ENCODE assay signal across 25 cellular contexts in genomic region chr10:101087965-101088364, GRCh38. TPM values are rescaled to one million over a fixed set of nuclear protein-coding genes. Genes with fewer than 3 reads are reported as not detected.
DNase-seq lines count a peak whose midpoint lies in the region; ATAC-seq, FAIRE-seq and TF ChIP-seq lines count a peak whose summit lies in the region.
"Had no signal": no experiment of that assay in that cellular context is flagged by ENCODE, and none has a peak within 500 bp of the region (broad histone marks: within the 10 kb centered on the region; RNA-seq: fewer than 3 reads in every experiment).

No MANE protein-coding gene starts in this region.

- FAIRE-seq in keratinocyte (lab: Jason Lieb, UNC), result no peak
- FAIRE-seq: A549, GM12891, GM18507, H54 had no signal

- DNase-seq in mammary epithelial cell, result no peak
- DNase-seq in breast epithelium (ENCODE audit: low spot score in 2 of 2), result no peak
- DNase-seq in NCI-H82 treated with DMSO at 0.1 percent for 48 hours (lab: John Stamatoyannopoulos, UW; ENCODE audit: unreplicated experiment), result peak; percentile 42
- DNase-seq in keratinocyte (ENCODE audit: low read depth, low spot score), result no peak
- DNase-seq in colonic mucosa, result no peak
- DNase-seq in H7, result no peak
- no peak for DNase-seq in NOMO-1 (lab: John Stamatoyannopoulos, UW; ENCODE audit: unreplicated experiment in 2 of 2)
- DNase-seq: 8988T; ACHN; AML-193; C1 segment of cervical spinal cord; Calu3; CD4-positive, alpha-beta memory T cell; COR-L47; DMS53; DMS79 treated with DMSO at 0.1 percent for 48 hours; GF-D8; GOT3; HCEC 1CT had no signal

- H3K27ac ChIP-seq in mammary epithelial cell (ENCODE audit: insufficient read depth, low read depth, low read length) (no peak overlapping the region), breast epithelium (no peak overlapping the region), keratinocyte (ENCODE audit: control insufficient read depth, insufficient read depth, low read length) (no peak overlapping the region), colonic mucosa (no peak overlapping the region)

- dilution Hi-C loops in mammary epithelial cell (cut with HindIII; ENCODE audit: low sequenced_read_pairs), result no loop called here
- dilution Hi-C loops in keratinocyte (cut with MboI; ENCODE audit: extremely low pct_ligation_motif_present, low sequenced_read_pairs), result no loop called here

- in situ Hi-C loops in mammary epithelial cell (cut with MboI; ENCODE audit: low sequenced_read_pairs in 2 of 2), result no loop called here

- no peaks in the 10 kb centered on the region for H3K27me3 ChIP-seq in mammary epithelial cell (ENCODE audit: insufficient read depth, low read length)
- peaks cover 0 to 77% of the 10 kb centered on the region in 2 donors for H3K27me3 ChIP-seq in breast epithelium
- peaks cover 15% of the 10 kb centered on the region for H3K27me3 ChIP-seq in keratinocyte (ENCODE audit: control insufficient read depth, extremely low read depth, insufficient read depth, low read length)
- H3K27me3 ChIP-seq in colonic mucosa, result peaks cover 13% of the 10 kb centered on the region
- no peaks in the 10 kb centered on the region; the same call in 1 of the 2 replicates for H3K27me3 ChIP-seq in H7 (ENCODE audit: control insufficient read depth, insufficient read depth, low read length)

- H3K4me1 ChIP-seq in mammary epithelial cell (ENCODE audit: insufficient read depth, low read length) (peaks cover 23% of the 10 kb centered on the region), breast epithelium (no peaks in the 10 kb centered on the region), keratinocyte (ENCODE audit: control insufficient read depth, extremely low read depth, insufficient read depth, low read length) (peaks cover 26% of the 10 kb centered on the region), colonic mucosa (no peaks in the 10 kb centered on the region)

- H4K20me1 ChIP-seq in mammary epithelial cell (ENCODE audit: insufficient read depth, low read length), result no peaks in the 10 kb centered on the region
- no peaks in the 10 kb centered on the region for H4K20me1 ChIP-seq in keratinocyte (ENCODE audit: control insufficient read depth, extremely low read depth, insufficient read depth, low read length)

- H3K4me2 ChIP-seq in mammary epithelial cell (ENCODE audit: insufficient read depth, low read depth, low read length), result no peak overlapping the region
- H3K4me2 ChIP-seq in keratinocyte (ENCODE audit: control insufficient read depth, extremely low read depth, insufficient read depth, low read depth, low read length), result peak overlapping the region; percentile 12
- H3K4me2 ChIP-seq: A549 had no signal

- peak; percentile 35 for ATAC-seq in SK-N-SH treated with all-trans-retinoic acid at 6 μM for 48 hours
- ATAC-seq: A549 had no signal

- CTCF ChIA-PET in mammary epithelial cell (lab: Charles Lee; ENCODE audit: low non-redundant PET), result no interaction called here

- TF ChIP-seq CTCF in mammary epithelial cell (conservative IDR thresholded peaks at IDR 0.05 in 1 of 2, IDR thresholded peaks at IDR 0.05 in 1 of 2; ENCODE audit: extremely low read depth in 1 of 2, insufficient read depth in 1 of 2, low read depth in 1 of 2, low read length in 2 of 2) (no peak), breast epithelium (IDR thresholded peaks at IDR 0.05) (no peak), keratinocyte (optimal IDR thresholded peaks at IDR 0.05 in 1 of 3, IDR thresholded peaks at IDR 0.05 in 1 of 3, conservative IDR thresholded peaks at IDR 0.05 in 1 of 3; ENCODE audit: extremely low read depth in 1 of 3, insufficient read depth in 2 of 3, low read length in 3 of 3) (no peak), colonic mucosa (IDR thresholded peaks at IDR 0.05) (no peak)

- H3K9ac ChIP-seq in mammary epithelial cell (ENCODE audit: insufficient read depth, low read length) (no peak overlapping the region), keratinocyte (ENCODE audit: control insufficient read depth, extremely low read depth, insufficient read depth, low read length) (no peak overlapping the region), colonic mucosa (ENCODE audit: low read depth in 2 of 2, low read length in 2 of 2) (no peak overlapping the region)

- no peak overlapping the region for H3K4me3 ChIP-seq in mammary epithelial cell (replicated peaks in 1 of 3; ENCODE audit: insufficient read depth in 1 of 3, low read depth in 2 of 3, low read length in 3 of 3)
- H3K4me3 ChIP-seq in breast epithelium, result no peak overlapping the region
- no peak overlapping the region for H3K4me3 ChIP-seq in keratinocyte (ENCODE audit: control insufficient read depth in 2 of 3, extremely low read depth in 1 of 3, insufficient read depth in 2 of 3, low read depth in 1 of 3, low read length in 3 of 3)
- H3K4me3 ChIP-seq in colonic mucosa, result no peak overlapping the region
- no peak overlapping the region for H3K4me3 ChIP-seq in H7 (ENCODE audit: insufficient read depth, low read depth, low read length)
- H3K4me3 ChIP-seq: A549 had no signal

- peaks cover 2% of the 10 kb centered on the region for H3K9me1 ChIP-seq in keratinocyte (ENCODE audit: control insufficient read depth, extremely low read depth, insufficient read depth, low read length)

- intact Hi-C loops in mammary epithelial cell (cut with micrococcal nuclease) (no loop called here), breast epithelium (cut with DNase I; ENCODE audit: low total_unique reads) (no loop called here), colonic mucosa (cut with DNase I) (no loop called here)

- 16% methylated on average over 5 of the region's 14 CpGs for WGBS in mammary epithelial cell (ENCODE audit: low coverage, missing lambda C conversion rate)

- H2AFZ ChIP-seq in mammary epithelial cell (ENCODE audit: low read depth, low read length), result peak overlapping the region; percentile 1
- H2AFZ ChIP-seq in keratinocyte (ENCODE audit: control insufficient read depth, low read length), result no peak overlapping the region

- H3K79me2 ChIP-seq in mammary epithelial cell (ENCODE audit: insufficient read depth, low read length), result no peaks in the 10 kb centered on the region
- H3K79me2 ChIP-seq in keratinocyte (ENCODE audit: control insufficient read depth, insufficient read depth, low read length), result no peaks in the 10 kb centered on the region

- H3K9me3 ChIP-seq in mammary epithelial cell (replicated peaks; ENCODE audit: insufficient read depth, low read length), result no peaks in the 10 kb centered on the region
- no peaks in the 10 kb centered on the region for H3K9me3 ChIP-seq in breast epithelium
- no peaks in the 10 kb centered on the region for H3K9me3 ChIP-seq in keratinocyte (ENCODE audit: control insufficient read depth, low read depth, low read length)
- no peaks in the 10 kb centered on the region for H3K9me3 ChIP-seq in colonic mucosa
- H3K9me3 ChIP-seq: A549 had no signal

- no peak for TF ChIP-seq POLR2A in breast epithelium (IDR thresholded peaks at IDR 0.05)

- no TSS peak for BruUV-seq in mammary epithelial cell (replicated peaks; lab: Mats Ljungman, UMichigan)

- no peaks in the 10 kb centered on the region for H3K36me3 ChIP-seq in mammary epithelial cell (ENCODE audit: insufficient read depth, low read length)
- no peaks in the 10 kb centered on the region for H3K36me3 ChIP-seq in breast epithelium
- no peaks in the 10 kb centered on the region for H3K36me3 ChIP-seq in keratinocyte (ENCODE audit: control insufficient read depth in 2 of 2, extremely low read depth in 1 of 2, insufficient read depth in 2 of 2, low read length in 2 of 2)
- H3K36me3 ChIP-seq in colonic mucosa, result no peaks in the 10 kb centered on the region
- no peaks in the 10 kb centered on the region for H3K36me3 ChIP-seq in H7 (replicated peaks; ENCODE audit: control insufficient read depth, insufficient read depth, low read length)

RNA-seq across cellular contexts. Expression of gene KAZALD1, which starts 26.2 kb away (rescaled TPM):
- total RNA-seq in mammary epithelial cell (1 to 10 TPM; 1.5 to 2.3 TPM), breast epithelium (1 to 10 TPM; 2.8 to 4.9 (median 4.5) TPM), colonic mucosa (10 to 100 TPM; 11.5 to 32.4 TPM)
- polyA plus RNA-seq in mammary epithelial cell (0.92 TPM), keratinocyte (0.08 to 0.18 TPM (median 0.18 TPM) in 3 replicates)
- polyA minus RNA-seq in mammary epithelial cell (not detected), keratinocyte (0.36 to 0.38 TPM in 2 of 3 replicates, not detected in the other)
- 0.40 TPM for polyA plus RNA-seq in keratinocyte (2011; ENCODE audit: low read depth)
- polyA plus RNA-seq in keratinocyte (2011; cell fraction: cytosol; rRNA removed), result 0.06 and 0.07 TPM in 2 replicates
- polyA plus RNA-seq in keratinocyte (2011; cell fraction: nucleus; rRNA removed), result 0.11 TPM in 1 of 2 replicates, not detected in the other
- polyA plus RNA-seq in keratinocyte (2012; ENCODE audit: low replicate concordance), result 0.18 and 0.72 TPM in 2 replicates
- polyA minus RNA-seq in keratinocyte (2011; cell fraction: cytosol; rRNA and poly(A)+ RNA removed), result 0.96 TPM
- not detected in 2 replicates for polyA minus RNA-seq in keratinocyte (2011; cell fraction: nucleus; rRNA and poly(A)+ RNA removed)
- total RNA-seq in H7 (2014; rRNA removed; shearing (Covaris generic)), result 11.9 and 22.0 TPM in 2 replicates
- total RNA-seq: CD4-positive, alpha-beta memory T cell had no signal
- polyA plus RNA-seq: CD4-positive, alpha-beta memory T cell had no signal

RNA-seq across cellular contexts. Expression of gene TLX1, which starts 43.1 kb away (rescaled TPM):
- total RNA-seq in mammary epithelial cell, result not detected
- polyA plus RNA-seq in mammary epithelial cell, result not detected
- polyA minus RNA-seq in mammary epithelial cell, result not detected
- total RNA-seq in breast epithelium, result not detected
- not detected in 3 replicates for polyA plus RNA-seq in keratinocyte
- polyA plus RNA-seq in keratinocyte (2011; ENCODE audit: low read depth), result not detected
- polyA plus RNA-seq in keratinocyte (2011; cell fraction: cytosol; rRNA removed), result not detected in 2 replicates
- not detected in 2 replicates for polyA plus RNA-seq in keratinocyte (2011; cell fraction: nucleus; rRNA removed)
- polyA plus RNA-seq in keratinocyte (2012; ENCODE audit: low replicate concordance), result not detected in 2 replicates
- polyA minus RNA-seq in keratinocyte, result not detected in 3 replicates
- not detected for polyA minus RNA-seq in keratinocyte (2011; cell fraction: cytosol; rRNA and poly(A)+ RNA removed)
- polyA minus RNA-seq in keratinocyte (2011; cell fraction: nucleus; rRNA and poly(A)+ RNA removed), result not detected in 2 replicates
- total RNA-seq in colonic mucosa, result under 1 TPM; 0.21 to 0.52 TPM
- total RNA-seq in H7 (2014; rRNA removed; shearing (Covaris generic)), result 0.11 TPM in 1 of 2 replicates, not detected in the other
- total RNA-seq: Calu3; CD4-positive, alpha-beta memory T cell had no signal
- polyA plus RNA-seq: BJ; CD4-positive, alpha-beta memory T cell had no signal

RNA-seq across cellular contexts. Expression of gene SFXN3, which starts 56.9 kb away (rescaled TPM):
- total RNA-seq in mammary epithelial cell (100 to 1,000 TPM in 1 of 2 donors, 10 to 100 TPM in 1; 79.4 to 102 TPM), breast epithelium (10 to 100 TPM; 63.7 to 90.4 (median 75.7) TPM), colonic mucosa (10 to 100 TPM in 1 of 2 donors, 1 to 10 TPM in 1; 8.8 to 18.1 TPM)
- polyA plus RNA-seq in mammary epithelial cell (104 TPM), keratinocyte (77.0 to 102 TPM (median 78.7 TPM) in 3 replicates)
- polyA minus RNA-seq in mammary epithelial cell (101 TPM), keratinocyte (101 to 143 TPM (median 111 TPM) in 3 replicates)
- 16.3 TPM for polyA plus RNA-seq in keratinocyte (2011; ENCODE audit: low read depth)
- 46.8 and 54.3 TPM in 2 replicates for polyA plus RNA-seq in keratinocyte (2011; cell fraction: cytosol; rRNA removed)
- 223 and 238 TPM in 2 replicates for polyA plus RNA-seq in keratinocyte (2011; cell fraction: nucleus; rRNA removed)
- 29.7 and 42.9 TPM in 2 replicates for polyA plus RNA-seq in keratinocyte (2012; ENCODE audit: low replicate concordance)
- polyA minus RNA-seq in keratinocyte (2011; cell fraction: cytosol; rRNA and poly(A)+ RNA removed), result 110 TPM
- polyA minus RNA-seq in keratinocyte (2011; cell fraction: nucleus; rRNA and poly(A)+ RNA removed), result 45.5 and 69.4 TPM in 2 replicates
- total RNA-seq in H7 (2014; rRNA removed; shearing (Covaris generic)), result 4.1 and 5.6 TPM in 2 replicates

RNA-seq across cellular contexts. Expression of gene PDZD7, which starts 57.0 kb away (rescaled TPM):
- total RNA-seq in mammary epithelial cell (1 to 10 TPM in 1 of 2 donors, under 1 TPM in 1; 0.59 to 2.7 TPM), breast epithelium (1 to 10 TPM in 1 of 3 donors, under 1 TPM in 2; 0.48 to 2.3 (median 0.66) TPM), colonic mucosa (under 1 TPM; 0.19 to 0.42 TPM)
- polyA plus RNA-seq in mammary epithelial cell (0.95 TPM), keratinocyte (0.31 to 0.54 TPM (median 0.54 TPM) in 3 replicates)
- polyA minus RNA-seq in mammary epithelial cell (0.47 TPM), keratinocyte (0.20 to 0.40 TPM in 2 of 3 replicates, not detected in the other)
- 0.10 TPM for polyA plus RNA-seq in keratinocyte (2011; ENCODE audit: low read depth)
- polyA plus RNA-seq in keratinocyte (2011; cell fraction: cytosol; rRNA removed), result 0.15 and 0.34 TPM in 2 replicates
- 1.1 and 1.2 TPM in 2 replicates for polyA plus RNA-seq in keratinocyte (2011; cell fraction: nucleus; rRNA removed)
- 0.34 and 1.0 TPM in 2 replicates for polyA plus RNA-seq in keratinocyte (2012; ENCODE audit: low replicate concordance)
- polyA minus RNA-seq in keratinocyte (2011; cell fraction: cytosol; rRNA and poly(A)+ RNA removed), result not detected
- 0.11 and 0.78 TPM in 2 replicates for polyA minus RNA-seq in keratinocyte (2011; cell fraction: nucleus; rRNA and poly(A)+ RNA removed)
- total RNA-seq in H7 (2014; rRNA removed; shearing (Covaris generic)), result 2.3 and 5.1 TPM in 2 replicates
